ENCODE assay signal across 8 cellular contexts in genomic region chr1:16770144-16770736, GRCh38. TPM values are rescaled to one million over a fixed set of nuclear protein-coding genes. Genes with fewer than 3 reads are reported as not detected.
A peak's percentile ranks its signal among the peaks of the same experiment; 100 is the strongest.
DNase-seq lines count a peak whose midpoint lies in the region; ATAC-seq, FAIRE-seq and TF ChIP-seq lines count a peak whose summit lies in the region.
"Not testable (repeated sequence)": the region's sequence is repeated elsewhere in the genome, so short reads cannot be mapped to it uniquely, and the experiment has no call there.

No MANE protein-coding gene starts in this region.

- DNase-seq in EL (peak; percentile 89), RPMI7951 (ENCODE audit: low read depth) (peak; percentile 94), mammary epithelial cell (peak; percentile 41), fibroblast of pulmonary artery (ENCODE audit: low read depth) (peak; percentile 85), kidney tubule cell (ENCODE audit: low spot score) (peak; percentile 100)
- DNase-seq in HTR-8/SVneo (ENCODE audit: insufficient read length, low spot score); upper lobe of right lung: not testable (repeated sequence)

- dilution Hi-C loops in mammary epithelial cell (cut with HindIII; ENCODE audit: low sequenced_read_pairs): not testable (repeated sequence)

- intact Hi-C loops in mammary epithelial cell (cut with micrococcal nuclease); upper lobe of right lung (cut with DNase I): not testable (repeated sequence)

- not testable (repeated sequence) for H4K20me1 ChIP-seq in mammary epithelial cell (ENCODE audit: insufficient read depth, low read length)

- not testable (repeated sequence) for H3K27ac ChIP-seq in mammary epithelial cell (ENCODE audit: insufficient read depth, low read depth, low read length); upper lobe of right lung
- H3K27ac ChIP-seq in rectal smooth muscle tissue (ENCODE audit: low read depth, low read length): peak overlapping the region; percentile 59

- H3K27me3 ChIP-seq in mammary epithelial cell (ENCODE audit: insufficient read depth, low read length): peaks cover 13% of the 10 kb centered on the region
- H3K27me3 ChIP-seq in rectal smooth muscle tissue (ENCODE audit: control insufficient read depth, insufficient read depth, low read length); upper lobe of right lung: not testable (repeated sequence)

- not testable (repeated sequence) for H3K4me2 ChIP-seq in mammary epithelial cell (ENCODE audit: insufficient read depth, low read depth, low read length)

- not testable (repeated sequence) for H3K36me3 ChIP-seq in mammary epithelial cell (ENCODE audit: insufficient read depth, low read length); rectal smooth muscle tissue (ENCODE audit: control insufficient read depth, insufficient read depth, low read length); upper lobe of right lung

- H3K79me2 ChIP-seq in mammary epithelial cell (ENCODE audit: insufficient read depth, low read length): not testable (repeated sequence)

- peak; percentile 40 for FAIRE-seq in HTR-8/SVneo (lab: Jason Lieb, UNC)

- CTCF ChIA-PET in mammary epithelial cell (lab: Charles Lee; ENCODE audit: low non-redundant PET): not testable (repeated sequence)

- BruUV-seq in mammary epithelial cell (replicated peaks; lab: Mats Ljungman, UMichigan): not testable (repeated sequence)

- in situ Hi-C loops in mammary epithelial cell (cut with MboI; ENCODE audit: low sequenced_read_pairs in 2 of 2): not testable (repeated sequence)

- not testable (repeated sequence) for H3K4me3 ChIP-seq in mammary epithelial cell (replicated peaks in 1 of 3; ENCODE audit: insufficient read depth in 1 of 3, low read depth in 2 of 3, low read length in 3 of 3); fibroblast of pulmonary artery (replicated peaks; ENCODE audit: low read depth, low read length); rectal smooth muscle tissue (ENCODE audit: low read length); upper lobe of right lung

- not testable (repeated sequence) for H3K9ac ChIP-seq in mammary epithelial cell (ENCODE audit: insufficient read depth, low read length); rectal smooth muscle tissue (ENCODE audit: low read length)

- H2AFZ ChIP-seq in mammary epithelial cell (ENCODE audit: low read depth, low read length): not testable (repeated sequence)

- not testable (repeated sequence) for H3K9me3 ChIP-seq in mammary epithelial cell (replicated peaks; ENCODE audit: insufficient read depth, low read length); upper lobe of right lung

- ATAC-seq in upper lobe of right lung: peak; percentile 73

- not testable (repeated sequence) for H3K4me1 ChIP-seq in mammary epithelial cell (ENCODE audit: insufficient read depth, low read length); rectal smooth muscle tissue (ENCODE audit: control insufficient read depth, insufficient read depth, low read length); upper lobe of right lung

- 63% methylated on average over 5 of the region's 5 CpGs for WGBS in mammary epithelial cell (ENCODE audit: low coverage, missing lambda C conversion rate)

- not testable (repeated sequence) for TF ChIP-seq CTCF in mammary epithelial cell (conservative IDR thresholded peaks at IDR 0.05 in 1 of 2, IDR thresholded peaks at IDR 0.05 in 1 of 2; ENCODE audit: extremely low read depth in 1 of 2, insufficient read depth in 1 of 2, low read depth in 1 of 2, low read length in 2 of 2); fibroblast of pulmonary artery (IDR thresholded peaks at IDR 0.05; ENCODE audit: low read length, missing control alignments); upper lobe of right lung (IDR thresholded peaks at IDR 0.05)

RNA-seq across cellular contexts. Expression of gene RNU1-4, which starts 29.9 kb away (rescaled TPM):
- total RNA-seq in RPMI7951 (2014; rRNA removed; shearing (Covaris generic)): under 0.01 TPM in 1 of 2 replicates, not detected in the other
- total RNA-seq in mammary epithelial cell: 1,000 to 10,000 TPM in 1 of 2 donors, under 1 TPM in 1; under 0.01 to 1,042 TPM
- polyA plus RNA-seq in mammary epithelial cell: not detected
- polyA minus RNA-seq in mammary epithelial cell: under 0.01 TPM
- 6,622 TPM for total RNA-seq in upper lobe of right lung
